ENCODE assay signal across 8 cellular contexts in the genomic region with DNA sequence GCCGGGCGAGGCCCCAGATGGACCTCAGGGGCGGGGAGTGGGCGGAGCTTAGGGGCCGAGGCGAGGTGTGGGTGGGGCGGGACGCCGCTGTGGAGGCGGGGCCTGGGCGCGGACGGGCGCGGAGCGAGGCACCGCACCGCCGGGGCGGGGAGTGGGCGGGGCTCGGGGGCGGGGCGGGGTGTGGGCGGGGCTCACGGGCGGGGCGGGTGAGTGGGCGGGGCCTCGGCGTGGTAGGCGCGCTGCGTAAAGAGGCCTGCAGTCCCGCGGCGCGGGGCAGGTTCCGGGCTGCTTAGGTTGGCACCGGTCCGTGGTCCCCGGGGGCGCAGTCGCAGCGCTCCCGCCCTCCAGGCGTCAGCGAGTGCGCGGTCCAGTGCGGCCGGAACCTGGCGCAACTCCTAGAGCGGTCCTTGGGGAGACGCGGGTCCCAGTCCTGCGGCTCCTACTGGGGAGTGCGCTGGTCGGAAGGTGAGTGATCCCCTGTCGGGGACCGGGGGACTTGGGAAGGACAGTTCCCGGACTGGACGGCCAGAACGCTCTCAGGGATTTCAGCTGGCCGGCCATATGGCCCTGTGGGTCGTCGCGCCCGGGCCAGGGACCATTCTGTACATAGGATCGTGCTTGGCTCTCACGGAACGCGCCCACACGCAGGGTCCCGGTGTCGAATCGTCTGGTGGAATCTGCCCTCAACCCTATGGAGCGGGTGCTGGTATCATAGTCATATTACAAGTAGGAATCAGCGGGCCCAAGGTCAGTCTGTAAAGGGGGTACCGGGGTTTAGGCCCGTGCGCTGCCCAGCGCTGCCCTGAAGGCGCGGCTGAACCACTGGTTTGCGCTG.
DNase-seq lines count a peak whose midpoint lies in the region; ATAC-seq and TF ChIP-seq lines count a peak whose summit lies in the region.

A gene with protein sequence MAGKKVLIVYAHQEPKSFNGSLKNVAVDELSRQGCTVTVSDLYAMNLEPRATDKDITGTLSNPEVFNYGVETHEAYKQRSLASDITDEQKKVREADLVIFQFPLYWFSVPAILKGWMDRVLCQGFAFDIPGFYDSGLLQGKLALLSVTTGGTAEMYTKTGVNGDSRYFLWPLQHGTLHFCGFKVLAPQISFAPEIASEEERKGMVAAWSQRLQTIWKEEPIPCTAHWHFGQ (plus strand): TSS at position 274 of the 835 bp plus-strand sequence. CDS start 6,659 bp downstream, outside the sequence.

- peaks cover 3% of the 10 kb centered on the region; the same call in 1 of the 2 replicates for H3K36me3 ChIP-seq in RWPE2 (ENCODE audit: low read depth)

- peak within 1 kb of the TSS; percentile 87 to 92 (median 87) for H3K4me3 Mint-ChIP-seq in nephron

- peaks cover 13% of the 10 kb centered on the region for H3K36me3 Mint-ChIP-seq in nephron (ENCODE audit: low read depth)

- DNase-seq in DMS79 (lab: John Stamatoyannopoulos, UW) (peak; percentile 35), KBM-7 (peak; percentile 68), RWPE2 (ENCODE audit: low spot score) (peak; percentile 88), fibroblast of pulmonary artery (ENCODE audit: low read depth) (peak; percentile 87)
- peak; percentile 87 for DNase-seq in activated T-helper 9 cell treated with anti-CD3 and anti-CD28 coated beads, Interleukin-2, amount 50 U/mL, for 16 hours (ENCODE audit: low read depth)
- peak; percentile 94 for DNase-seq in stimulated activated naive CD8-positive, alpha-beta T cell treated with anti-CD3 and anti-CD28 coated beads, Interleukin-15, Interleukin-2, amounts not matched to agents 100 U/mL and 50 U/mL, for 24 hours

- H3K27ac ChIP-seq in RWPE2 (ENCODE audit: poor library complexity, severe bottlenecking): no peak within 1 kb of the TSS

- H3K27ac Mint-ChIP-seq in nephron: peak within 1 kb of the TSS in 2 of 3 experiments; percentile 35 to 89

- TF ChIP-seq CTCF in RWPE2 (IDR thresholded peaks at IDR 0.05; ENCODE audit: poor library complexity, severe bottlenecking) (no peak), fibroblast of pulmonary artery (IDR thresholded peaks at IDR 0.05; ENCODE audit: low read length, missing control alignments) (no peak), nephron (IDR thresholded peaks at IDR 0.05; ENCODE audit: unreplicated experiment in 3 of 3) (no peak)

- no peaks in the 10 kb centered on the region for H3K9me3 ChIP-seq in RWPE2 (ENCODE audit: severe bottlenecking)

- no peaks in the 10 kb centered on the region for H3K9me3 Mint-ChIP-seq in nephron

- H3K27me3 ChIP-seq in RWPE2 (ENCODE audit: insufficient read depth, poor library complexity, severe bottlenecking): no peaks in the 10 kb centered on the region

- in situ Hi-C loops in KBM-7 (cut with MboI; ENCODE audit: low pct_unique_long_range_greater_than_20kb, low sequenced_read_pairs): loop anchor here (25.0 kb wide), 1 partner anchor 1012 kb away; a partner anchor contains a TSS

- peaks cover 5% of the 10 kb centered on the region for H3K4me1 ChIP-seq in RWPE2 (ENCODE audit: insufficient read depth, poor library complexity, severe bottlenecking)

- peak; percentile 61 for ATAC-seq in GM21619 (IDR thresholded peaks at IDR 0.05; ENCODE audit: unreplicated experiment)
- peak; percentile 71 for ATAC-seq in RWPE2 (ENCODE audit: low read depth)
- peak; percentile 78 for ATAC-seq in stimulated activated naive CD8-positive, alpha-beta T cell treated with anti-CD3 and anti-CD28 coated beads, Interleukin-15, Interleukin-2, amounts not matched to agents 100 U/mL and 50 U/mL, for 24 hours

- H3K4me1 Mint-ChIP-seq in nephron: peaks cover 14% of the 10 kb centered on the region

- H3K27me3 Mint-ChIP-seq in nephron (ENCODE audit: low read depth): peaks cover 9% of the 10 kb centered on the region

- H3K4me3 ChIP-seq in RWPE2 (ENCODE audit: severe bottlenecking) (peak within 1 kb of the TSS; percentile 52), fibroblast of pulmonary artery (replicated peaks; ENCODE audit: low read depth, low read length) (peak within 1 kb of the TSS; percentile 83)

Comparison
In these comparisons a context has a peak if more than half of its experiments do, and no peak if none do; other contexts are left out.
1. DNase-seq: peak in every context shown above with its lines; median percentile 94 in stimulated activated naive CD8-positive, alpha-beta T cell treated with anti-CD3 and anti-CD28 coated beads, Interleukin-15, Interleukin-2, amounts not matched to agents 100 U/mL and 50 U/mL, for 24 hours; 88 in RWPE2; 87 in activated T-helper 9 cell treated with anti-CD3 and anti-CD28 coated beads, Interleukin-2, amount 50 U/mL, for 16 hours; 87 in fibroblast of pulmonary artery; 68 in KBM-7; 35 in DMS79.